ENCODE assay signal across 13 cellular contexts in the genomic region with DNA sequence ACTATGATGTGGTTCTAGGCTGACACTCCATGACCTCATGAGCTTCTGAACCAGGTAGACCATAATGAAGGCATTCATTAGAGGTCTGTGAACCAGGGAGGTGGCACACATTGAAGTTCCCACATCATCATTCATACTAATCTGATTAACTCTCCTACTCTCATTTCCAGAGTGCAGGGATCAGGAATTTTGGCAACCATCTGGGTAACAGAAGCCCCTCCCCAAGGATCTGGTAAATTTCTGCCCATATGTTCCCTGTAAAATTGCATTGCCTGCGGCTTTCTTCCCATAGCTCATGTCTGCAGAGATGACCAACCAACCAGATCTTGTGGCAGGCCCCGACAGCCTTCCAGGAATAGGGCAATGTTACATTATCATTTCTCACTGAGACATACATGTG.
DNase-seq lines count a peak whose midpoint lies in the region; TF ChIP-seq lines count a peak whose summit lies in the region.
"Had no signal": no experiment of that assay in that cellular context is flagged by ENCODE, and none has a peak within 500 bp of the region (broad histone marks: within the 10 kb centered on the region; RNA-seq: fewer than 3 reads in every experiment).

No MANE protein-coding gene starts in this region.

- H3K27me3 Mint-ChIP-seq in glutamatergic neuron (ENCODE audit: unreplicated experiment), result peaks cover 5% of the 10 kb centered on the region

- H3K4me1 Mint-ChIP-seq in glutamatergic neuron (ENCODE audit: low read depth, unreplicated experiment), result peaks cover 47% of the 10 kb centered on the region
- H3K4me1 Mint-ChIP-seq: CD4-positive, alpha-beta memory T cell had no signal

- peak overlapping the region; percentile 91 for H3K27ac Mint-ChIP-seq in glutamatergic neuron (ENCODE audit: unreplicated experiment)
- H3K27ac Mint-ChIP-seq: B cell; CD4-positive, alpha-beta memory T cell; HFFc6 had no signal

- H3K4me3 Mint-ChIP-seq in glutamatergic neuron (ENCODE audit: unreplicated experiment), result no peak overlapping the region
- H3K4me3 Mint-ChIP-seq: B cell; CD4-positive, alpha-beta memory T cell; HFFc6 had no signal

- no peak for TF ChIP-seq CTCF in glutamatergic neuron (IDR thresholded peaks at IDR 0.05; ENCODE audit: partially characterized antibody, unreplicated experiment)

- no peaks in the 10 kb centered on the region for H3K36me3 Mint-ChIP-seq in glutamatergic neuron (ENCODE audit: unreplicated experiment)
- H3K36me3 Mint-ChIP-seq: CD4-positive, alpha-beta memory T cell had no signal

- H3K27ac ChIP-seq in caudate nucleus (ENCODE audit: low read depth, low read length), result no peak overlapping the region
- H3K27ac ChIP-seq: C4-2B had no signal

- peaks cover 12% of the 10 kb centered on the region for H3K9me3 Mint-ChIP-seq in glutamatergic neuron (ENCODE audit: unreplicated experiment)

- DNase-seq in COLO829 (ENCODE audit: low spot score) (peak; percentile 18), NCI-H1694 treated with DMSO at 0.1 percent for 48 hours (lab: John Stamatoyannopoulos, UW) (peak; percentile 73), NCI-H82 treated with DMSO at 0.1 percent for 48 hours (lab: John Stamatoyannopoulos, UW; ENCODE audit: unreplicated experiment) (peak; percentile 90), glutamatergic neuron (no peak), superior temporal gyrus (ENCODE audit: extremely low spot score) (no peak), NCI-H774 (lab: John Stamatoyannopoulos, UW) (no peak), caudate nucleus (lab: John Stamatoyannopoulos, UW) (no peak)
- DNase-seq: CD4-positive, alpha-beta memory T cell; COR-L47; HCEC 1CT; HFFc6 had no signal

Comparison
In these comparisons a context has a peak if more than half of its experiments do, and no peak if none do; other contexts are left out.
1. DNase-seq: peak in COLO829 (single experiment), NCI-H1694 treated with DMSO at 0.1 percent for 48 hours (single experiment) and NCI-H82 treated with DMSO at 0.1 percent for 48 hours (single experiment); none in glutamatergic neuron (single experiment), superior temporal gyrus (single experiment), NCI-H774 (single experiment) and caudate nucleus (0 of 61).